1 cellular context compared by ENCODE assay signal in genomic region chr2:62287895-62288589, GRCh38.
TF ChIP-seq lines count a peak whose summit lies in the region.

No MANE protein-coding gene starts in this region.

TF ChIP-seq in K562, 482 proteins besides CTCF, POLR2A, EP300 and RAD21 (continued from another document and continues in another):
- TF ChIP-seq AFF1 (IDR thresholded peaks at IDR 0.05; ENCODE audit: low read depth in 1 of 2, partially characterized antibody in 2 of 2) (no peak), HSF4 (CRISPR knock-in tag; IDR thresholded peaks at IDR 0.05; ENCODE audit: borderline replicate concordance) (no peak), POLR2H (tag; IDR thresholded peaks at IDR 0.05; ENCODE audit: low read depth) (no peak), BMI1 (IDR thresholded peaks at IDR 0.05; ENCODE audit: low read length) (no peak), KDM4B (IDR thresholded peaks at IDR 0.05; ENCODE audit: borderline replicate concordance in 2 of 2, low read depth in 1 of 2) (no peak), ZNF76 (CRISPR knock-in tag; IDR thresholded peaks at IDR 0.05; ENCODE audit: borderline replicate concordance) (no peak), SMAD2 (IDR thresholded peaks at IDR 0.05; ENCODE audit: low read depth, low read length) (no peak), MGA (IDR thresholded peaks at IDR 0.05) (no peak; the same call in 1 of the 2 replicates), SREBF2 (CRISPR knock-in tag; IDR thresholded peaks at IDR 0.05) (no peak), CREB3 (tag; conservative IDR thresholded peaks at IDR 0.05; ENCODE audit: low read depth) (no peak), MYNN (IDR thresholded peaks at IDR 0.05) (peak; percentile 62), MYNN (CRISPR knock-in tag; IDR thresholded peaks at IDR 0.05) (no peak), CAMTA2 (CRISPR knock-in tag; conservative IDR thresholded peaks at IDR 0.05) (no peak), ZNF507 (tag; conservative IDR thresholded peaks at IDR 0.05) (no peak), MNT (conservative IDR thresholded peaks at IDR 0.05) (no peak; a peak in 1 of 4 replicates), XRCC5 (IDR thresholded peaks at IDR 0.05; ENCODE audit: low read depth, low read length) (no peak), ZNF217 (CRISPR knock-in tag; IDR thresholded peaks at IDR 0.05) (no peak), FOXM1 (IDR thresholded peaks at IDR 0.05; ENCODE audit: low read depth) (no peak), FOXM1 (CRISPR knock-in tag; IDR thresholded peaks at IDR 0.05; ENCODE audit: low read depth) (no peak), ZNF354B (CRISPR knock-in tag; IDR thresholded peaks at IDR 0.05) (no peak), MAFK (IDR thresholded peaks at IDR 0.05; ENCODE audit: low read length) (0 out of 2 replicates have a peak, but pooled peaks have one; percentile 5), CREBBP (IDR thresholded peaks at IDR 0.05; ENCODE audit: low read depth, low read length) (no peak), EHMT2 (IDR thresholded peaks at IDR 0.05) (0 out of 2 replicates have a peak, but pooled peaks have one; percentile 39), L3MBTL2 (IDR thresholded peaks at IDR 0.05) (peak; percentile 51), ZNF444 (CRISPR knock-in tag; IDR thresholded peaks at IDR 0.05) (no peak), DNMT1 (IDR thresholded peaks at IDR 0.05) (no peak)
- TF ChIP-seq, protein P1, sequence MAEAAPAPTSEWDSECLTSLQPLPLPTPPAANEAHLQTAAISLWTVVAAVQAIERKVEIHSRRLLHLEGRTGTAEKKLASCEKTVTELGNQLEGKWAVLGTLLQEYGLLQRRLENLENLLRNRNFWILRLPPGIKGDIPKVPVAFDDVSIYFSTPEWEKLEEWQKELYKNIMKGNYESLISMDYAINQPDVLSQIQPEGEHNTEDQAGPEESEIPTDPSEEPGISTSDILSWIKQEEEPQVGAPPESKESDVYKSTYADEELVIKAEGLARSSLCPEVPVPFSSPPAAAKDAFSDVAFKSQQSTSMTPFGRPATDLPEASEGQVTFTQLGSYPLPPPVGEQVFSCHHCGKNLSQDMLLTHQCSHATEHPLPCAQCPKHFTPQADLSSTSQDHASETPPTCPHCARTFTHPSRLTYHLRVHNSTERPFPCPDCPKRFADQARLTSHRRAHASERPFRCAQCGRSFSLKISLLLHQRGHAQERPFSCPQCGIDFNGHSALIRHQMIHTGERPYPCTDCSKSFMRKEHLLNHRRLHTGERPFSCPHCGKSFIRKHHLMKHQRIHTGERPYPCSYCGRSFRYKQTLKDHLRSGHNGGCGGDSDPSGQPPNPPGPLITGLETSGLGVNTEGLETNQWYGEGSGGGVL (CRISPR knock-in tag; IDR thresholded peaks at IDR 0.05) = no peak
- TF ChIP-seq, protein P2, sequence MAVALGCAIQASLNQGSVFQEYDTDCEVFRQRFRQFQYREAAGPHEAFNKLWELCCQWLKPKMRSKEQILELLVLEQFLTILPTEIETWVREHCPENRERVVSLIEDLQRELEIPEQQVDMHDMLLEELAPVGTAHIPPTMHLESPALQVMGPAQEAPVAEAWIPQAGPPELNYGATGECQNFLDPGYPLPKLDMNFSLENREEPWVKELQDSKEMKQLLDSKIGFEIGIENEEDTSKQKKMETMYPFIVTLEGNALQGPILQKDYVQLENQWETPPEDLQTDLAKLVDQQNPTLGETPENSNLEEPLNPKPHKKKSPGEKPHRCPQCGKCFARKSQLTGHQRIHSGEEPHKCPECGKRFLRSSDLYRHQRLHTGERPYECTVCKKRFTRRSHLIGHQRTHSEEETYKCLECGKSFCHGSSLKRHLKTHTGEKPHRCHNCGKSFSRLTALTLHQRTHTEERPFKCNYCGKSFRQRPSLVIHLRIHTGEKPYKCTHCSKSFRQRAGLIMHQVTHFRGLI (CRISPR knock-in tag; IDR thresholded peaks at IDR 0.05) = no peak
- TF ChIP-seq, protein P3, sequence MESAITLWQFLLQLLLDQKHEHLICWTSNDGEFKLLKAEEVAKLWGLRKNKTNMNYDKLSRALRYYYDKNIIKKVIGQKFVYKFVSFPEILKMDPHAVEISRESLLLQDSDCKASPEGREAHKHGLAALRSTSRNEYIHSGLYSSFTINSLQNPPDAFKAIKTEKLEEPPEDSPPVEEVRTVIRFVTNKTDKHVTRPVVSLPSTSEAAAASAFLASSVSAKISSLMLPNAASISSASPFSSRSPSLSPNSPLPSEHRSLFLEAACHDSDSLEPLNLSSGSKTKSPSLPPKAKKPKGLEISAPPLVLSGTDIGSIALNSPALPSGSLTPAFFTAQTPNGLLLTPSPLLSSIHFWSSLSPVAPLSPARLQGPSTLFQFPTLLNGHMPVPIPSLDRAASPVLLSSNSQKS (CRISPR knock-in tag; IDR thresholded peaks at IDR 0.05) = no peak
- TF ChIP-seq, protein P4, sequence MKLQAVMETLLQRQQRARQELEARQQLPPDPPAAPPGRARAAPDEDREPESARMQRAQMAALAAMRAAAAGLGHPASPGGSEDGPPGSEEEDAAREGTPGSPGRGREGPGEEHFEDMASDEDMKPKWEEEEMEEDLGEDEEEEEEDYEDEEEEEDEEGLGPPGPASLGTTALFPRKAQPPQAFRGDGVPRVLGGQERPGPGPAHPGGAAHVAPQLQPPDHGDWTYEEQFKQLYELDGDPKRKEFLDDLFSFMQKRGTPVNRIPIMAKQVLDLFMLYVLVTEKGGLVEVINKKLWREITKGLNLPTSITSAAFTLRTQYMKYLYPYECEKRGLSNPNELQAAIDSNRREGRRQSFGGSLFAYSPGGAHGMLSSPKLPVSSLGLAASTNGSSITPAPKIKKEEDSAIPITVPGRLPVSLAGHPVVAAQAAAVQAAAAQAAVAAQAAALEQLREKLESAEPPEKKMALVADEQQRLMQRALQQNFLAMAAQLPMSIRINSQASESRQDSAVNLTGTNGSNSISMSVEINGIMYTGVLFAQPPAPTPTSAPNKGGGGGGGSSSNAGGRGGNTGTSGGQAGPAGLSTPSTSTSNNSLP (IDR thresholded peaks at IDR 0.05; ENCODE audit: borderline replicate concordance, low read depth, low read length) = no peak
- TF ChIP-seq, protein P5, sequence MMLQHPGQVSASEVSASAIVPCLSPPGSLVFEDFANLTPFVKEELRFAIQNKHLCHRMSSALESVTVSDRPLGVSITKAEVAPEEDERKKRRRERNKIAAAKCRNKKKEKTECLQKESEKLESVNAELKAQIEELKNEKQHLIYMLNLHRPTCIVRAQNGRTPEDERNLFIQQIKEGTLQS (IDR thresholded peaks at IDR 0.05) = no peak
- TF ChIP-seq, protein P5 (CRISPR knock-in tag; conservative IDR thresholded peaks at IDR 0.05) = no peak
